In the genomic region with DNA sequence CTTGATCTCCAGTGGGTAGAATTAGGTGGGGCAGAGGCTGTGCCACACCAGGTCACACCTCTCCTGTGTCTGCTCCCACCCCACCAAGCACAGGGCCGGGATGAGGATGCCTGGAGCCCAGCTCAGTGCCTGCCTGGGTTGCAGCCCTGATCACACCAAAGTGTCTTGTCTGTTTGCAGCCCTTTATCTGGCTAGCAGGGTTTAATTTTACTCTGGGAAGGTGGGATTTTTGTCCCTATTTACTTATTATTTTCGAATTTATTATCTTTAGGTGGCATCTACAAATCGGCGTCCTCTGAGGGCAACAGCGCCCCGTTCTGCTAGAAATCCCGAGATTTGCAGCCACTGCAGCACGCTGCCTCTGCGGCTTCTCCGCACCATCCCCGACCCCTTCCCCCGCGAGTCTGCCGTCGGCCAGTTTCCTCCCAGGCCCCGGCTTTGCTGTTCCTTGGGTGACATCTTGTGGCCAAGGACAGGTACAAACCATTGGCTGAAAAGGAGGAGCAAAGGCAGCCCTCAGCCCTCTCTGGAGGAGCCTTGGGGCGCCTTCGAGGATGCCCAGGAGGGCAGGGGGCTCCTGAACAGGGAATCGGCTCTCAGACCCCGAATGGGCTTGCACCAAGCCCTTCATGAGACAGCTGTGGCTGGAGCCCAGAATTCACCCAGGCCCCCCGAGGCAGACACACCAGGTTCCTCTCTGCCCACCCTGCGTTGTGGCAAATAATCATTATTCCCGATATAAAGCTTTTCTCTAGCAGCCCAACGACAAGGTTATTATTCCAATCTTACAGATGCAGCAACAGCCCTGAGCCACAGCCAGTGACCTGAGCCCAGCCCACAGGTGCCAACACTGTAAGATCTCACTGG, we compare ENCODE assay signal across 7 cellular contexts.
DNase-seq lines count a peak whose midpoint lies in the region; FAIRE-seq and TF ChIP-seq lines count a peak whose summit lies in the region.

No MANE protein-coding gene starts in this region.

- peak; percentile 93 for FAIRE-seq in GM12891 (lab: Jason Lieb, UNC)
- no peak for FAIRE-seq in frontal cortex (lab: Jason Lieb, UNC)

- in situ Hi-C loops in KBM-7 (cut with MboI; ENCODE audit: low pct_unique_long_range_greater_than_20kb, low sequenced_read_pairs) = loop anchor here (25.0 kb wide), 1 partner anchor 512 kb away; a partner anchor contains a TSS

- DNase-seq in GM12891 (ENCODE audit: insufficient read length, low spot score) (peak; percentile 88), KBM-7 (peak; percentile 70), RWPE1 (ENCODE audit: low spot score) (peak; percentile 91), frontal cortex (ENCODE audit: low spot score in 2 of 2) (peak; percentile 42 to 83), nucleus accumbens (lab: John Stamatoyannopoulos, UW) (peak in 50 of 56 donors; percentile 3 to 71 (median 36)), stromal cell of bone marrow (ENCODE audit: low read depth) (peak; percentile 54)
- DNase-seq in activated T-helper 9 cell treated with anti-CD3 and anti-CD28 coated beads, Interleukin-2, amount 50 U/mL, for 16 hours (ENCODE audit: low read depth) = peak; percentile 23

- CTCF ChIA-PET in RWPE1 (lab: Yijun Ruan, JAX) = interaction anchor here (0.6 to 1.1 kb wide), 3 partner anchors 13 to 523 kb away, joined by 3 to 6 read pairs (median 5); no protein-coding TSS in a partner anchor

- no peak for TF ChIP-seq POLR2A in GM12891 (IDR thresholded peaks at IDR 0.05; ENCODE audit: low read depth, low read length)

- TF ChIP-seq CTCF in RWPE1 (conservative IDR thresholded peaks at IDR 0.05; ENCODE audit: low read depth) = peak; percentile 95

- POLR2A ChIA-PET in RWPE1 (lab: Yijun Ruan, JAX; ENCODE audit: low non-redundant PET) = no interaction called here

- peak overlapping the region; percentile 14 for H3K27ac ChIP-seq in RWPE1

TF ChIP-seq in GM12891, 5 proteins besides CTCF, POLR2A, EP300 and RAD21:
- TF ChIP-seq TAF1 (IDR thresholded peaks at IDR 0.05; ENCODE audit: low read depth, low read length) (no peak), POLR2AphosphoS5 (IDR thresholded peaks at IDR 0.05; ENCODE audit: low read depth, low read length) (no peak), POU2F2 (IDR thresholded peaks at IDR 0.05; ENCODE audit: low read depth, low read length) (no peak), SPI1 (IDR thresholded peaks at IDR 0.05; ENCODE audit: low read depth, low read length) (no peak), PAX5 (IDR thresholded peaks at IDR 0.05; ENCODE audit: insufficient read depth, low read length, severe bottlenecking) (no peak)

Comparison
In these comparisons a context has a peak if more than half of its experiments do, and no peak if none do; other contexts are left out.
1. Peak in every context shown above with its lines: DNase-seq and H3K27ac ChIP-seq.
2. DNase-seq: peak in every context shown above with its lines; median percentile 91 in RWPE1; 88 in GM12891; 70 in KBM-7; 62 in frontal cortex; 54 in stromal cell of bone marrow; 36 in nucleus accumbens; 23 in activated T-helper 9 cell treated with anti-CD3 and anti-CD28 coated beads, Interleukin-2, amount 50 U/mL, for 16 hours.